ENCODE assay signal across 30 cellular contexts in genomic region chr1:20712210-20712577, GRCh38. TPM values are rescaled to one million over a fixed set of nuclear protein-coding genes. Genes with fewer than 3 reads are reported as not detected.
DNase-seq lines count a peak whose midpoint lies in the region; ATAC-seq, FAIRE-seq and TF ChIP-seq lines count a peak whose summit lies in the region.
"Had no signal": no experiment of that assay in that cellular context is flagged by ENCODE, and none has a peak within 500 bp of the region (broad histone marks: within the 10 kb centered on the region; RNA-seq: fewer than 3 reads in every experiment).

No MANE protein-coding gene starts in this region.

- H3K4me3 ChIP-seq in DND-41 (ENCODE audit: low read depth in 1 of 2, low read length in 2 of 2) (no peak overlapping the region), astrocyte (ENCODE audit: insufficient read depth, low read depth, low read length) (no peak overlapping the region), mesodermal cell (ENCODE audit: extremely low read depth, insufficient read depth, low read length, poor library complexity, severe bottlenecking) (no peak overlapping the region)
- H3K4me3 ChIP-seq: adrenal gland, heart left ventricle, lung, upper lobe of right lung had no signal

- no peaks in the 10 kb centered on the region for H3K79me2 ChIP-seq in DND-41 (ENCODE audit: insufficient read depth, low read length)
- no peaks in the 10 kb centered on the region for H3K79me2 ChIP-seq in astrocyte (ENCODE audit: insufficient read depth, low read length)

- peaks cover 1% of the 10 kb centered on the region; the same call in 1 of the 2 replicates for H3K4me1 ChIP-seq in DND-41 (ENCODE audit: insufficient read depth, low read length)
- H3K4me1 ChIP-seq in astrocyte (ENCODE audit: insufficient read depth, low read length): no peaks in the 10 kb centered on the region
- peaks cover 3% of the 10 kb centered on the region for H3K4me1 ChIP-seq in mesodermal cell (ENCODE audit: control insufficient read depth, insufficient read depth, low read length, poor library complexity, severe bottlenecking)

- H3K27ac ChIP-seq in DND-41 (ENCODE audit: low read length) (no peak overlapping the region), astrocyte (ENCODE audit: low read depth, low read length) (no peak overlapping the region), mesodermal cell (ENCODE audit: low read depth, low read length, severe bottlenecking) (peak overlapping the region; percentile 23)
- H3K27ac ChIP-seq: adrenal gland, brain microvascular endothelial cell, heart left ventricle, HL-60, upper lobe of right lung had no signal

- H3K9me3 ChIP-seq in DND-41 (ENCODE audit: insufficient read depth, low read length, severe bottlenecking) (no peaks in the 10 kb centered on the region), astrocyte (ENCODE audit: insufficient read depth, low read depth, low read length) (peaks cover 4% of the 10 kb centered on the region), mesodermal cell (ENCODE audit: control insufficient read depth, low read length) (no peaks in the 10 kb centered on the region)
- H3K9me3 ChIP-seq: adrenal gland, heart left ventricle, upper lobe of right lung had no signal

- H4K20me1 ChIP-seq in DND-41 (ENCODE audit: insufficient read depth, low read length) (0 out of 2 replicates have a peak, but pooled peaks cover 3% of the 10 kb centered on the region), astrocyte (ENCODE audit: insufficient read depth, low read length) (no peaks in the 10 kb centered on the region)

- no peak overlapping the region for H3K27ac Mint-ChIP-seq in astrocyte (ENCODE audit: unreplicated experiment)
- H3K27ac Mint-ChIP-seq: CD14-positive monocyte, HFFc6, nephron progenitor cell had no signal

- H3K4me1 Mint-ChIP-seq in astrocyte (ENCODE audit: low read depth, unreplicated experiment): peaks cover under 1% of the 10 kb centered on the region

- ATAC-seq in DND-41 (ENCODE audit: insufficient read depth, low read depth) (0 out of 3 replicates have a peak, but pooled peaks have one; percentile 33), GM19324 (IDR thresholded peaks at IDR 0.05; ENCODE audit: low FRiP score, unreplicated experiment) (no peak)
- ATAC-seq: heart left ventricle, right cardiac atrium, Right ventricle myocardium inferior, upper lobe of right lung had no signal

- peaks cover 4% of the 10 kb centered on the region for H3K36me3 Mint-ChIP-seq in astrocyte (ENCODE audit: low read depth, unreplicated experiment)
- H3K36me3 Mint-ChIP-seq: CD14-positive monocyte had no signal

- DNase-seq in Ammon's horn (ENCODE audit: low spot score) (peak; percentile 62), DND-41 (no peak), astrocyte (ENCODE audit: low read depth) (no peak), OCI-M1 (lab: John Stamatoyannopoulos, UW) (no peak)
- no peak for DNase-seq in stimulated activated CD4-positive, alpha-beta T cell treated with anti-CD3 and anti-CD28 coated beads, Interleukin-15, amount 100 ng/mL, for 24 hours
- DNase-seq: activated gamma-delta T cell; activated T-cell treated with anti-CD3 and anti-CD28 coated beads, Interleukin-2, amount 50 U/mL, for 1 hour; adrenal gland; brain microvascular endothelial cell; effector memory CD4-positive, alpha-beta T cell; GOT3; heart left ventricle; HFFc6; kidney glomerular epithelial cell; NCI-H1105; NCI-H2029 treated with DMSO at 0.1 percent for 48 hours; NCI-H446; nephron progenitor cell; stimulated activated CD4-positive, alpha-beta T cell treated with anti-CD3 and anti-CD28 coated beads, Interleukin-4, amount 100 ng/mL, for 1 hour; substantia nigra; upper lobe of right lung had no signal

- TF ChIP-seq CTCF in DND-41 (IDR thresholded peaks at IDR 0.05; ENCODE audit: borderline replicate concordance, extremely low read depth, low read length, poor library complexity, severe bottlenecking) (no peak), astrocyte (IDR thresholded peaks at IDR 0.05; ENCODE audit: insufficient read depth, low read depth, low read length) (no peak)

- no peak overlapping the region for H3K9ac ChIP-seq in DND-41 (ENCODE audit: low read depth, low read length)
- no peak overlapping the region for H3K9ac ChIP-seq in astrocyte (ENCODE audit: low read length)

- H3K36me3 ChIP-seq in DND-41 (ENCODE audit: insufficient read depth, low read length) (no peaks in the 10 kb centered on the region), astrocyte (ENCODE audit: insufficient read depth, low read length) (no peaks in the 10 kb centered on the region), mesodermal cell (ENCODE audit: control insufficient read depth, insufficient read depth, low read length) (no peaks in the 10 kb centered on the region)
- H3K36me3 ChIP-seq: adrenal gland, brain microvascular endothelial cell, heart left ventricle, upper lobe of right lung had no signal

- peaks cover 4% of the 10 kb centered on the region for H3K27me3 Mint-ChIP-seq in astrocyte (ENCODE audit: low read depth, unreplicated experiment)

- H3K27me3 ChIP-seq in DND-41 (ENCODE audit: insufficient read depth, low read length, poor library complexity) (peaks cover 4% of the 10 kb centered on the region), astrocyte (ENCODE audit: insufficient read depth, low read length) (no peaks in the 10 kb centered on the region)
- H3K27me3 ChIP-seq: adrenal gland, brain microvascular endothelial cell had no signal

- no peak for FAIRE-seq in astrocyte (lab: Jason Lieb, UNC)
- FAIRE-seq: GM18507 had no signal

- H2AFZ ChIP-seq in DND-41 (ENCODE audit: low read depth, low read length) (no peak overlapping the region), astrocyte (ENCODE audit: low read depth, low read length) (peak overlapping the region; percentile 9)

- WGBS in mesodermal cell (ENCODE audit: insufficient coverage in 2 of 2), 2 experiments: 40 to 100% methylated on average over 1 of the region's 6 CpGs

- no peak overlapping the region for H3K4me3 Mint-ChIP-seq in astrocyte (ENCODE audit: unreplicated experiment)
- H3K4me3 Mint-ChIP-seq: CD14-positive monocyte, HFFc6, nephron progenitor cell had no signal

- no peaks in the 10 kb centered on the region for H3K9me3 Mint-ChIP-seq in astrocyte (ENCODE audit: unreplicated experiment)
- H3K9me3 Mint-ChIP-seq: HFFc6, nephron progenitor cell had no signal

- H3K4me2 ChIP-seq in DND-41 (ENCODE audit: insufficient read depth, low read length): no peak overlapping the region
- no peak overlapping the region for H3K4me2 ChIP-seq in astrocyte (ENCODE audit: low read length)

RNA-seq across cellular contexts. Expression of gene KIF17, which starts 5.6 kb away (rescaled TPM):
- 2.2 and 2.3 TPM in 2 replicates for total RNA-seq in astrocyte
- polyA plus RNA-seq in mesodermal cell (2013, experiment 1 of 2): 5.0 TPM
- polyA plus RNA-seq in mesodermal cell (2013, experiment 2 of 2): 3.8 TPM
- total RNA-seq: T-helper 2 cell treated with Interferon-gamma antibody and Interleukin-4, amounts not matched to agents 100 ng/mL and 5 ng/mL, for 36 hours had no signal
- polyA plus RNA-seq: CD14-positive monocyte had no signal

RNA-seq across cellular contexts. Expression of gene SH2D5, which starts 20.3 kb away (rescaled TPM):
- 4.0 and 5.9 TPM in 2 replicates for total RNA-seq in astrocyte
- polyA plus RNA-seq in mesodermal cell (2013, experiment 1 of 2): 2.1 TPM
- 1.9 TPM for polyA plus RNA-seq in mesodermal cell (2013, experiment 2 of 2)
- total RNA-seq: Right ventricle myocardium inferior had no signal
- polyA plus RNA-seq: CD14-positive monocyte had no signal

RNA-seq across cellular contexts. Expression of gene DDOST, which starts 51.0 kb away (rescaled TPM):
- total RNA-seq in astrocyte: 327 and 331 TPM in 2 replicates
- 255 TPM for polyA plus RNA-seq in mesodermal cell (2013, experiment 1 of 2)
- 225 TPM for polyA plus RNA-seq in mesodermal cell (2013, experiment 2 of 2)
